11 cellular contexts compared by ENCODE assay signal in genomic region chr1:95071539-95071938, GRCh38. TPM values are rescaled to one million over a fixed set of nuclear protein-coding genes. Genes with fewer than 3 reads are reported as not detected.
DNase-seq lines count a peak whose midpoint lies in the region; ATAC-seq, FAIRE-seq and TF ChIP-seq lines count a peak whose summit lies in the region.
"Had no signal": no experiment of that assay in that cellular context is flagged by ENCODE, and none has a peak within 500 bp of the region (broad histone marks: within the 10 kb centered on the region; RNA-seq: fewer than 3 reads in every experiment).

No MANE protein-coding gene starts in this region.

- peak overlapping the region; percentile 100 for H2AFZ ChIP-seq in GM12878 (ENCODE audit: control insufficient read depth, low read depth, low read length)

- RAD21 ChIA-PET in GM12878 (lab: Charles Lee; ENCODE audit: unreplicated experiment) = no interaction called here

- peaks cover 3% of the 10 kb centered on the region for H3K27me3 ChIP-seq in left ventricle myocardium inferior (ENCODE audit: low read depth)
- no peaks in the 10 kb centered on the region for H3K27me3 ChIP-seq in GM12878 (replicated peaks in 1 of 2; ENCODE audit: control insufficient read depth in 2 of 2, insufficient read depth in 2 of 2, low read length in 1 of 2)
- no peaks in the 10 kb centered on the region for H3K27me3 ChIP-seq in mucosa of stomach (ENCODE audit: control insufficient read depth, insufficient read depth, low read length)
- H3K27me3 ChIP-seq in adrenal gland = no peaks in the 10 kb centered on the region
- H3K27me3 ChIP-seq: SJSA1 had no signal

- no peaks in the 10 kb centered on the region for H3K36me3 ChIP-seq in left ventricle myocardium inferior
- H3K36me3 ChIP-seq in GM12878 (ENCODE audit: control insufficient read depth in 2 of 2, insufficient read depth in 2 of 2, low read length in 1 of 2) = no peaks in the 10 kb centered on the region
- no peaks in the 10 kb centered on the region for H3K36me3 ChIP-seq in mucosa of stomach (ENCODE audit: control insufficient read depth, insufficient read depth, low read length)
- H3K36me3 ChIP-seq in adrenal gland (replicated peaks in 1 of 2) = no peaks in the 10 kb centered on the region

- no peaks in the 10 kb centered on the region for H3K79me2 ChIP-seq in GM12878 (ENCODE audit: control insufficient read depth, insufficient read depth, low read length)

- CTCF ChIA-PET in GM12878 (lab: Yijun Ruan, JAX) = interaction anchor here (1.5 to 4.3 kb wide), 3 partner anchors 13 to 163 kb away, joined by 5 to 44 read pairs (median 5); partner anchors contain the start of gene RWDD3

- WGBS in GM12878 (ENCODE audit: insufficient coverage, insufficient replicate concordance, low lambda C conversion rate, missing lambda C conversion rate) = 53% methylated on average over 2 of the region's 2 CpGs
- 34 to 56% (median 44%) methylated on average over 2 of the region's 2 CpGs for WGBS in adrenal gland, 4 donors

- FAIRE-seq in GM12878 (lab: Jason Lieb, UNC) = no peak
- FAIRE-seq: bronchial epithelial cell had no signal

- DNase-seq in left ventricle myocardium inferior (no peak), cardiac septum (ENCODE audit: low spot score) (no peak), GM12878 (ENCODE audit: low read depth, low spot score) (no peak), adrenal gland (no peak), ACHN (no peak)
- DNase-seq: midbrain had no signal

- intact Hi-C loops in left ventricle myocardium inferior (cut with micrococcal nuclease) = loop anchor here (10.0 kb wide), 1 partner anchor 163 kb away; the partner anchor contains the start of gene RWDD3
- intact Hi-C loops in cardiac septum (cut with DNase I) = loop anchor here (5.0 kb wide), 1 partner anchor 46 kb away; the partner anchor contains the start of gene TLCD4
- intact Hi-C loops in GM12878 (cut with micrococcal nuclease; ENCODE audit: unreplicated experiment) = no loop called here
- intact Hi-C loops in adrenal gland (cut with DNase I) = loop anchor here in 1 of 2 donors (5.0 kb wide), 1 partner anchor 161 kb away; the partner anchor contains the start of gene RWDD3

- no peak for ATAC-seq in GM12878
- ATAC-seq in GM21381 (IDR thresholded peaks at IDR 0.05; ENCODE audit: unreplicated experiment) = no peak
- ATAC-seq in GM19463 (IDR thresholded peaks at IDR 0.05; ENCODE audit: unreplicated experiment) = no peak

- no peak for TF ChIP-seq RAD21 in GM12878 (IDR thresholded peaks at IDR 0.05; ENCODE audit: insufficient read depth, low read depth, low read length)

- H3K4me3 ChIP-seq in left ventricle myocardium inferior = peak overlapping the region; percentile 75
- H3K4me3 ChIP-seq in GM12878 = peak overlapping the region; percentile 76; the same call in 1 of the 2 replicates
- H3K4me3 ChIP-seq in mucosa of stomach (ENCODE audit: low read length) = peak overlapping the region; percentile 68
- H3K4me3 ChIP-seq in adrenal gland = peak overlapping the region in 2 of 4 donors; percentile 60 to 88

- TF ChIP-seq EP300 in GM12878 (IDR thresholded peaks at IDR 0.05; ENCODE audit: borderline replicate concordance in 1 of 2, control insufficient read depth in 1 of 2, low read depth in 2 of 2, low read length in 2 of 2) = no peak

- peaks cover 17% of the 10 kb centered on the region for H3K4me1 ChIP-seq in left ventricle myocardium inferior
- H3K4me1 ChIP-seq in GM12878 (ENCODE audit: control insufficient read depth, insufficient read depth, low read length) = no peaks in the 10 kb centered on the region
- H3K4me1 ChIP-seq in mucosa of stomach (ENCODE audit: control insufficient read depth, insufficient read depth, low read length) = peaks cover 19% of the 10 kb centered on the region
- peaks cover 13 to 27% of the 10 kb centered on the region in 2 donors for H3K4me1 ChIP-seq in adrenal gland (replicated peaks in 1 of 2)
- H3K4me1 ChIP-seq: SJSA1 had no signal

- H3K4me2 ChIP-seq in GM12878 (ENCODE audit: control insufficient read depth, insufficient read depth) = peak overlapping the region; percentile 82

- TF ChIP-seq POLR2A in GM12878 (IDR thresholded peaks at IDR 0.05; ENCODE audit: low read depth, low read length) = no peak
- TF ChIP-seq POLR2A in adrenal gland (IDR thresholded peaks at IDR 0.05) = no peak

- POLR2A ChIA-PET in GM12878 (lab: Charles Lee) = interaction anchor here (0.6 to 1.0 kb wide), 2 partner anchors 110 to 205 kb away, joined by 3 to 4 read pairs; no protein-coding TSS in a partner anchor

- in situ Hi-C loops in GM12878 (cut with MboI) (no loop called here), ACHN (cut with HindIII; ENCODE audit: low pct_ligation_motif_present, low pct_unique_long_range_greater_than_20kb, low sequenced_read_pairs) (no loop called here)

- no TSS peak for BruUV-seq in GM12878 (replicated peaks; lab: Mats Ljungman, UMichigan)

- peak overlapping the region; percentile 98 for H3K27ac ChIP-seq in left ventricle myocardium inferior (replicated peaks)
- H3K27ac ChIP-seq in GM12878 (ENCODE audit: control insufficient read depth, insufficient read depth) = no peak overlapping the region
- H3K27ac ChIP-seq in adrenal gland = peak overlapping the region in 1 of 5 donors; percentile 92

- SMC1A ChIA-PET in GM12878 (lab: Charles Lee; ENCODE audit: uncharacterized antibody, unreplicated experiment) = interaction anchor here (1.2 kb wide), 1 partner anchor 12 kb away, joined by 3 read pairs; no protein-coding TSS in a partner anchor

- H3K9me3 ChIP-seq in left ventricle myocardium inferior (replicated peaks) (no peaks in the 10 kb centered on the region), GM12878 (replicated peaks; ENCODE audit: control insufficient read depth, insufficient read depth, low read length) (no peaks in the 10 kb centered on the region), mucosa of stomach (ENCODE audit: control insufficient read depth, low read length) (no peaks in the 10 kb centered on the region), adrenal gland (replicated peaks in 1 of 3) (no peaks in the 10 kb centered on the region)
- H3K9me3 ChIP-seq: SJSA1 had no signal

- TF ChIP-seq CTCF in left ventricle myocardium inferior (IDR thresholded peaks at IDR 0.05; ENCODE audit: borderline replicate concordance) (no peak), GM12878 (IDR thresholded peaks at IDR 0.05 in 2 of 3, conservative IDR thresholded peaks at IDR 0.05 in 1 of 3; ENCODE audit: control insufficient read depth in 2 of 3, extremely low read depth in 1 of 3, insufficient read depth in 1 of 3, low read depth in 3 of 3, low read length in 3 of 3) (no peak), adrenal gland (IDR thresholded peaks at IDR 0.05) (no peak)

- H3K9ac ChIP-seq in GM12878 (ENCODE audit: control insufficient read depth, insufficient read depth, low read length) (no peak overlapping the region), mucosa of stomach (ENCODE audit: low read length) (peak overlapping the region; percentile 64)

- no peaks in the 10 kb centered on the region for H4K20me1 ChIP-seq in GM12878 (ENCODE audit: control insufficient read depth, insufficient read depth)

TF ChIP-seq in GM12878, 131 proteins besides CTCF, POLR2A, EP300 and RAD21 (continues in another document):
- TF ChIP-seq ZNF24 (IDR thresholded peaks at IDR 0.05) = peak; percentile 84
- no peak for TF ChIP-seq HDAC6 (IDR thresholded peaks at IDR 0.05; ENCODE audit: unreplicated experiment)
- TF ChIP-seq NFIC (IDR thresholded peaks at IDR 0.05; ENCODE audit: low read depth, low read length) = no peak

RNA-seq across cellular contexts. Expression of gene ALG14, which starts 1.2 kb away (rescaled TPM):
- total RNA-seq in left ventricle myocardium inferior = 2.6 TPM
- 4.7 TPM for total RNA-seq in cardiac septum
- total RNA-seq in GM12878 (2013; cell fraction: nucleolus; rRNA removed) = 2.0 and 2.9 TPM in 2 replicates
- 4.4 and 4.8 TPM in 2 replicates for total RNA-seq in GM12878 (2014; rRNA removed)
- 4.7 and 4.8 TPM in 2 replicates for total RNA-seq in GM12878 (2014; rRNA removed; fragmentation: Illumina TruSeq; extraction: Trizol)
- 4.8 and 8.4 TPM in 2 replicates for total RNA-seq in GM12878 (2021)
- polyA plus RNA-seq in GM12878 (2011; ENCODE audit: low read depth) = 0.42 TPM
- 1.9 and 3.3 TPM in 2 replicates for polyA plus RNA-seq in GM12878 (2011; rRNA removed)
- polyA plus RNA-seq in GM12878 (2011; cell fraction: cytosol; rRNA removed) = 0.88 and 2.9 TPM in 2 replicates
- polyA plus RNA-seq in GM12878 (2011; cell fraction: nucleus; rRNA removed) = 1.5 and 2.3 TPM in 2 replicates
- polyA plus RNA-seq in GM12878 (2012) = 1.5 and 2.7 TPM in 2 replicates
- 2.6 and 5.8 TPM in 2 replicates for polyA plus RNA-seq in GM12878 (2014; fragmentation: Illumina TruSeq; extraction: Trizol)
- polyA plus RNA-seq in GM12878 (2014; fragmentation: Nextera tagmentation; extraction: Ambion mirVana) = 10 to 100 TPM; 15.1 to 19.2 TPM
- polyA plus RNA-seq in GM12878 (2014; rRNA removed) = 4.4 and 6.6 TPM in 2 replicates
- polyA plus RNA-seq in GM12878 (2016; fragmentation: Nextera tagmentation; extraction: Ambion mirVana) = 10 to 100 TPM; 11.7 to 13.2 TPM
- 1.1 and 3.0 TPM in 2 replicates for polyA minus RNA-seq in GM12878 (2011; rRNA and poly(A)+ RNA removed)
- polyA minus RNA-seq in GM12878 (2011; cell fraction: cytosol; rRNA and poly(A)+ RNA removed) = 0.31 TPM in 1 of 2 replicates, not detected in the other
- 1.1 and 2.2 TPM in 2 replicates for polyA minus RNA-seq in GM12878 (2011; cell fraction: nucleus; rRNA and poly(A)+ RNA removed)
- 10 to 100 TPM in 5 of 8 donors, 1 to 10 TPM in 3; 2.2 to 24.3 (median 14.3) TPM for total RNA-seq in adrenal gland
- polyA plus RNA-seq in adrenal gland = 10 to 100 TPM in 1 of 3 donors, 1 to 10 TPM in 2; 1.5 to 29.9 (median 3.0) TPM

RNA-seq across cellular contexts. Expression of gene TLCD4, which starts 45.6 kb away (rescaled TPM):
- 75.7 TPM for total RNA-seq in left ventricle myocardium inferior
- 91.6 TPM for total RNA-seq in cardiac septum
- not detected in 2 replicates for total RNA-seq in GM12878 (2013; cell fraction: nucleolus; rRNA removed)
- under 0.01 TPM in 1 of 2 replicates, not detected in the other for total RNA-seq in GM12878 (2014; rRNA removed)
- total RNA-seq in GM12878 (2014; rRNA removed; fragmentation: Illumina TruSeq; extraction: Trizol) = 0.04 TPM in 1 of 2 replicates, not detected in the other
- total RNA-seq in GM12878 (2021) = 0.05 TPM in 1 of 2 replicates, not detected in the other
- not detected for polyA plus RNA-seq in GM12878 (2011; ENCODE audit: low read depth)
- 0.03 TPM in 1 of 2 replicates, not detected in the other for polyA plus RNA-seq in GM12878 (2011; rRNA removed)
- not detected in 2 replicates for polyA plus RNA-seq in GM12878 (2011; cell fraction: cytosol; rRNA removed)
- polyA plus RNA-seq in GM12878 (2011; cell fraction: nucleus; rRNA removed) = not detected in 2 replicates
- polyA plus RNA-seq in GM12878 (2012) = 0.03 TPM in 1 of 2 replicates, not detected in the other
- polyA plus RNA-seq in GM12878 (2014; fragmentation: Illumina TruSeq; extraction: Trizol) = under 0.01 and 0.02 TPM in 2 replicates
- under 1 TPM in 1 of 2 experiments, not detected in 1; 0.02 TPM for polyA plus RNA-seq in GM12878 (2014; fragmentation: Nextera tagmentation; extraction: Ambion mirVana)
- polyA plus RNA-seq in GM12878 (2014; rRNA removed) = not detected in 2 replicates
- under 1 TPM in 1 of 2 experiments, not detected in 1; 0.10 TPM for polyA plus RNA-seq in GM12878 (2016; fragmentation: Nextera tagmentation; extraction: Ambion mirVana)
- not detected in 2 replicates for polyA minus RNA-seq in GM12878 (2011; rRNA and poly(A)+ RNA removed)
- polyA minus RNA-seq in GM12878 (2011; cell fraction: cytosol; rRNA and poly(A)+ RNA removed) = not detected in 2 replicates
- polyA minus RNA-seq in GM12878 (2011; cell fraction: nucleus; rRNA and poly(A)+ RNA removed) = not detected in 2 replicates
- total RNA-seq in adrenal gland = 10 to 100 TPM; 15.4 to 41.3 (median 23.4) TPM
- polyA plus RNA-seq in adrenal gland = 10 to 100 TPM in 1 of 3 donors, 1 to 10 TPM in 2; 1.6 to 14.3 (median 3.3) TPM

Comparison
In these comparisons a context has a peak if more than half of its experiments do, and no peak if none do; other contexts are left out.
1. RNA of gene TLCD4, which starts 45.6 kb away (total RNA-seq): 91.6 TPM in cardiac septum (single experiment), 75.7 TPM in left ventricle myocardium inferior (single experiment) and 15.4 to 41.3 TPM in adrenal gland; under 0.01 to 0.05 TPM in GM12878; every median in the first group is over 10 times any median in the second.